ENCODE assay signal across 13 cellular contexts in the genomic region with DNA sequence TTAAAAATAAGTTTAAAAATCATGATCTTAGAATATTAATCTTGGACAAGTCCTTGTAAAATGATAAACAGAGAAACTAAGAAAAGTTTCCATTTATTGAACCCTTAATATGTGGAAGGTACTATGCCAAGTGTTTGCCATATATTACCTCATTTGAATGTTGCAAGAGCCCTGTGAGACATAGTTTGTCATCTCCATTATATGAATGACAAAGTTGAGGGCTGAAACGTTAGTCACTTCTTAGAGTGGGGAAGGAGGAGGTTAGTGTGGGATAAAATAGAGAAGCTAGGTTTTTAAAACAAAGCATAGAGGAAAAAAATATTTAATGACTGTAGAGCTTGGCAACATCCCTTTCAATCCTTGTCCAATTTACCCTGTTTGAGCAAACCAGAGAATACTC. TPM values are rescaled to one million over a fixed set of nuclear protein-coding genes. Genes with fewer than 3 reads are reported as not detected.
DNase-seq lines count a peak whose midpoint lies in the region; ATAC-seq and TF ChIP-seq lines count a peak whose summit lies in the region.
"Had no signal": no experiment of that assay in that cellular context is flagged by ENCODE, and none has a peak within 500 bp of the region (broad histone marks: within the 10 kb centered on the region; RNA-seq: fewer than 3 reads in every experiment).

No MANE protein-coding gene starts in this region.

- no peak overlapping the region for H3K4me3 Mint-ChIP-seq in stimulated activated effector memory CD8-positive, alpha-beta T cell treated with anti-CD3 and anti-CD28 coated beads, Interleukin-12 subunit alpha, Interleukin-12 subunit beta, amount 100 ng/mL, for 72 hours
- H3K4me3 Mint-ChIP-seq: IgD-negative memory B cell; T-helper 1 cell treated with Interleukin-12 subunit alpha and Interleukin-12 subunit beta and Interleukin-4 antibody, amounts not matched to agents 30 μg/mL and 1 μg/mL, for 36 hours had no signal

- H3K4me1 Mint-ChIP-seq in stimulated activated effector memory CD8-positive, alpha-beta T cell treated with anti-CD3 and anti-CD28 coated beads, Interleukin-12 subunit alpha, Interleukin-12 subunit beta, amount 100 ng/mL, for 72 hours: no peaks in the 10 kb centered on the region

- no peak overlapping the region for H3K4me3 ChIP-seq in SJSA1
- peak overlapping the region; percentile 2 to 66 for H3K4me3 ChIP-seq in foreskin fibroblast (ENCODE audit: low read depth in 1 of 2, low read length in 2 of 2)

- no peak overlapping the region for H3K27ac Mint-ChIP-seq in stimulated activated effector memory CD8-positive, alpha-beta T cell treated with anti-CD3 and anti-CD28 coated beads, Interleukin-12 subunit alpha, Interleukin-12 subunit beta, amount 100 ng/mL, for 72 hours
- H3K27ac Mint-ChIP-seq: IgD-negative memory B cell; T-helper 1 cell treated with Interleukin-12 subunit alpha and Interleukin-12 subunit beta and Interleukin-4 antibody, amounts not matched to agents 30 μg/mL and 1 μg/mL, for 36 hours had no signal

- POLR2A ChIA-PET in HEK293T (lab: Yijun Ruan, JAX): no interaction called here

- H3K9me3 ChIP-seq in SJSA1 (replicated peaks): no peaks in the 10 kb centered on the region

- peak overlapping the region; percentile 83 for H3K27ac ChIP-seq in SJSA1

- no peaks in the 10 kb centered on the region for H3K9me3 Mint-ChIP-seq in stimulated activated effector memory CD8-positive, alpha-beta T cell treated with anti-CD3 and anti-CD28 coated beads, Interleukin-12 subunit alpha, Interleukin-12 subunit beta, amount 100 ng/mL, for 72 hours
- H3K9me3 Mint-ChIP-seq: T-helper 1 cell treated with Interleukin-12 subunit alpha and Interleukin-12 subunit beta and Interleukin-4 antibody, amounts not matched to agents 30 μg/mL and 1 μg/mL, for 36 hours had no signal

- no peaks in the 10 kb centered on the region for H3K36me3 Mint-ChIP-seq in stimulated activated effector memory CD8-positive, alpha-beta T cell treated with anti-CD3 and anti-CD28 coated beads, Interleukin-12 subunit alpha, Interleukin-12 subunit beta, amount 100 ng/mL, for 72 hours
- H3K36me3 Mint-ChIP-seq: IgD-negative memory B cell had no signal

- H3K36me3 ChIP-seq in SJSA1: no peaks in the 10 kb centered on the region

- DNase-seq in HCEC 1CT (peak; percentile 89), SJSA1 (ENCODE audit: low read depth in 1 of 2, low spot score in 2 of 2) (peak in 1 of 2 experiments; percentile 60), foreskin fibroblast (peak; percentile 78 to 89), HEK293T (ENCODE audit: extremely low spot score) (no peak), ureter (ENCODE audit: low spot score) (no peak), epidermal melanocyte (ENCODE audit: insufficient read length, low spot score) (no peak)
- DNase-seq in stimulated activated effector memory CD8-positive, alpha-beta T cell treated with anti-CD3 and anti-CD28 coated beads, Interleukin-12 subunit alpha, Interleukin-12 subunit beta, amount 100 ng/mL, for 72 hours (ENCODE audit: low spot score in 2 of 2): no peak
- DNase-seq: activated CD8-positive, alpha-beta memory T cell treated with anti-CD3 and anti-CD28 coated beads, Interleukin-2, amount 50 U/mL, for 4 hours; GF-D8 had no signal

- CTCF ChIA-PET in HEK293T (lab: Yijun Ruan, JAX): no interaction called here

- H3K27me3 ChIP-seq in SJSA1 (replicated peaks): no peaks in the 10 kb centered on the region

- peak; percentile 52 for ATAC-seq in stimulated activated effector memory CD8-positive, alpha-beta T cell treated with anti-CD3 and anti-CD28 coated beads, Interleukin-12 subunit alpha, Interleukin-12 subunit beta, amount 100 ng/mL, for 72 hours
- no peak for ATAC-seq in GM19023 (IDR thresholded peaks at IDR 0.05; ENCODE audit: unreplicated experiment)

- TF ChIP-seq CTCF in foreskin fibroblast (IDR thresholded peaks at IDR 0.05; ENCODE audit: low read depth, low read length): no peak

- H3K4me1 ChIP-seq in SJSA1 (replicated peaks): peaks cover 45% of the 10 kb centered on the region

TF ChIP-seq in HEK293T, 16 proteins besides CTCF, POLR2A, EP300 and RAD21:
- no peak for TF ChIP-seq NFRKB (IDR thresholded peaks at IDR 0.05)
- TF ChIP-seq SP1 (IDR thresholded peaks at IDR 0.05): no peak
- TF ChIP-seq ELF4 (IDR thresholded peaks at IDR 0.05): no peak
- no peak for TF ChIP-seq LEF1 (IDR thresholded peaks at IDR 0.05; ENCODE audit: borderline replicate concordance)
- no peak for TF ChIP-seq BHLHE40 (IDR thresholded peaks at IDR 0.05; ENCODE audit: borderline replicate concordance)
- no peak for TF ChIP-seq L3MBTL2 (conservative IDR thresholded peaks at IDR 0.05)
- TF ChIP-seq HDGF (IDR thresholded peaks at IDR 0.05; ENCODE audit: borderline replicate concordance): no peak
- no peak for TF ChIP-seq FOXA1 (IDR thresholded peaks at IDR 0.05)
TF ChIP-seq in HEK293T: peak in this region for 0.

RNA-seq across cellular contexts. Expression of gene TNC, which starts 2.0 kb away (rescaled TPM):
- total RNA-seq in SJSA1 (2014; rRNA removed; shearing (Covaris generic)): 35.7 and 37.6 TPM in 2 replicates
- total RNA-seq in ureter: 61.2 TPM
- total RNA-seq: NCI-H460 had no signal

Comparison
In these comparisons a context has a peak if more than half of its experiments do, and no peak if none do; other contexts are left out.
1. DNase-seq: peak in HCEC 1CT (single experiment) and foreskin fibroblast (2 of 2); none in stimulated activated effector memory CD8-positive, alpha-beta T cell treated with anti-CD3 and anti-CD28 coated beads, Interleukin-12 subunit alpha, Interleukin-12 subunit beta, amount 100 ng/mL, for 72 hours (0 of 2), HEK293T (single experiment), ureter (single experiment) and epidermal melanocyte (single experiment).